In the genomic region with DNA sequence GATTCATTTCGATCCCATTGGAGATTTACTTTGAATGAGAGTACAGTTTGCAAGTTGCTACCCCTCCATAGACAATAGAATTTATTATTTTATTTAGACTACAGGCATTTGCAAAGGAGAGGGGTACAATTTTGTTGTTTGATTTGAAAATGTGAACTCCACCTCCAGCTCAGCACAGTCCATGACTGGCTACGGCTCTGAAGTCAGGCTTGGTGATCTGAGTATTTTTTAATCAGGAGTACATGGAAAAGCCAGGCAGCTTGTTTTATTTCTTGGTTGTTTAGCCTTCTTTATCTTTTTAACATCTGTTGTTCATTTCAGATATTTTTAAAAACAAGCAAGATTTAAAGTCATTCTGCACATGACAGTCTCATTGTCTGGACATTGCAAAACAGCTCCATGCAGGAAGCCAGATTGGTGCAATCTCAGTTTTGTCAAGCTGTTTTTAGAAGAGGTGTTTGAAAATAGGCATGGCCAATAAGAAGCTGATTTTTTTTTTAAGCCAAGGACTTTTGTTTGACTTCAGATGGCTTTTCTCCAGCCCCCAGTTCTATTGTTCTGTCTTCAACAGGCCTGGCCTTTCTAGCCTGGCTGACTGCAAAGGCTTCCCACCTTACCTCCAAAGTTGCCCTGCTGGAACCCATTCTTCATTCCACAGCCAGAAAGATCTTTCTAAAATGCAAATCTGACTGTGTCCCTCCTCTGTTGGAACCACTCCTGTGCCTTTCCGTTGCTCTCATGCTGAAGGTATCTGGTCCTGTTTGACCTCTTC, we compare ENCODE assay signal across 1 cellular context.
TF ChIP-seq lines count a peak whose summit lies in the region.

No MANE protein-coding gene starts in this region.

TF ChIP-seq in HepG2, 621 proteins besides CTCF, POLR2A, EP300 and RAD21:
- TF ChIP-seq, protein P1, sequence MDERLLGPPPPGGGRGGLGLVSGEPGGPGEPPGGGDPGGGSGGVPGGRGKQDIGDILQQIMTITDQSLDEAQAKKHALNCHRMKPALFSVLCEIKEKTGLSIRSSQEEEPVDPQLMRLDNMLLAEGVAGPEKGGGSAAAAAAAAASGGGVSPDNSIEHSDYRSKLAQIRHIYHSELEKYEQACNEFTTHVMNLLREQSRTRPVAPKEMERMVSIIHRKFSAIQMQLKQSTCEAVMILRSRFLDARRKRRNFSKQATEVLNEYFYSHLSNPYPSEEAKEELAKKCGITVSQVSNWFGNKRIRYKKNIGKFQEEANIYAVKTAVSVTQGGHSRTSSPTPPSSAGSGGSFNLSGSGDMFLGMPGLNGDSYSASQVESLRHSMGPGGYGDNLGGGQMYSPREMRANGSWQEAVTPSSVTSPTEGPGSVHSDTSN (CRISPR knock-in tag; IDR thresholded peaks at IDR 0.05), result no peak
- TF ChIP-seq FOXO1 (CRISPR knock-in tag; IDR thresholded peaks at IDR 0.05), result no peak
- TF ChIP-seq MED13 (CRISPR knock-in tag; IDR thresholded peaks at IDR 0.05), result no peak
- no peak for TF ChIP-seq CBFB (CRISPR knock-in tag; IDR thresholded peaks at IDR 0.05)
- TF ChIP-seq, protein P2, sequence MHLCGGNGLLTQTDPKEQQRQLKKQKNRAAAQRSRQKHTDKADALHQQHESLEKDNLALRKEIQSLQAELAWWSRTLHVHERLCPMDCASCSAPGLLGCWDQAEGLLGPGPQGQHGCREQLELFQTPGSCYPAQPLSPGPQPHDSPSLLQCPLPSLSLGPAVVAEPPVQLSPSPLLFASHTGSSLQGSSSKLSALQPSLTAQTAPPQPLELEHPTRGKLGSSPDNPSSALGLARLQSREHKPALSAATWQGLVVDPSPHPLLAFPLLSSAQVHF (CRISPR knock-in tag; IDR thresholded peaks at IDR 0.05), result no peak
- TF ChIP-seq, protein P3, sequence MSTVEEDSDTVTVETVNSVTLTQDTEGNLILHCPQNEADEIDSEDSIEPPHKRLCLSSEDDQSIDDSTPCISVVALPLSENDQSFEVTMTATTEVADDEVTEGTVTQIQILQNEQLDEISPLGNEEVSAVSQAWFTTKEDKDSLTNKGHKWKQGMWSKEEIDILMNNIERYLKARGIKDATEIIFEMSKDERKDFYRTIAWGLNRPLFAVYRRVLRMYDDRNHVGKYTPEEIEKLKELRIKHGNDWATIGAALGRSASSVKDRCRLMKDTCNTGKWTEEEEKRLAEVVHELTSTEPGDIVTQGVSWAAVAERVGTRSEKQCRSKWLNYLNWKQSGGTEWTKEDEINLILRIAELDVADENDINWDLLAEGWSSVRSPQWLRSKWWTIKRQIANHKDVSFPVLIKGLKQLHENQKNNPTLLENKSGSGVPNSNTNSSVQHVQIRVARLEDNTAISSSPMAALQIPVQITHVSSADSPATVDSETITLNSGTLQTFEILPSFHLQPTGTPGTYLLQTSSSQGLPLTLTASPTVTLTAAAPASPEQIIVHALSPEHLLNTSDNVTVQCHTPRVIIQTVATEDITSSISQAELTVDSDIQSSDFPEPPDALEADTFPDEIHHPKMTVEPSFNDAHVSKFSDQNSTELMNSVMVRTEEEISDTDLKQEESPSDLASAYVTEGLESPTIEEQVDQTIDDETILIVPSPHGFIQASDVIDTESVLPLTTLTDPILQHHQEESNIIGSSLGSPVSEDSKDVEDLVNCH (CRISPR knock-in tag; IDR thresholded peaks at IDR 0.05), result no peak
- TF ChIP-seq NCOA1 (CRISPR knock-in tag; IDR thresholded peaks at IDR 0.05), result no peak
- TF ChIP-seq ZMYM3 (CRISPR knock-in tag; IDR thresholded peaks at IDR 0.05), result no peak
- TF ChIP-seq ZNF207 (IDR thresholded peaks at IDR 0.05; ENCODE audit: borderline replicate concordance), result no peak
- no peak for TF ChIP-seq AGO1 (IDR thresholded peaks at IDR 0.05; ENCODE audit: low read depth, low read length, poor library complexity, severe bottlenecking)
TF ChIP-seq in HepG2: peak in this region for 0.
